8 cellular contexts compared by ENCODE assay signal in the genomic region with DNA sequence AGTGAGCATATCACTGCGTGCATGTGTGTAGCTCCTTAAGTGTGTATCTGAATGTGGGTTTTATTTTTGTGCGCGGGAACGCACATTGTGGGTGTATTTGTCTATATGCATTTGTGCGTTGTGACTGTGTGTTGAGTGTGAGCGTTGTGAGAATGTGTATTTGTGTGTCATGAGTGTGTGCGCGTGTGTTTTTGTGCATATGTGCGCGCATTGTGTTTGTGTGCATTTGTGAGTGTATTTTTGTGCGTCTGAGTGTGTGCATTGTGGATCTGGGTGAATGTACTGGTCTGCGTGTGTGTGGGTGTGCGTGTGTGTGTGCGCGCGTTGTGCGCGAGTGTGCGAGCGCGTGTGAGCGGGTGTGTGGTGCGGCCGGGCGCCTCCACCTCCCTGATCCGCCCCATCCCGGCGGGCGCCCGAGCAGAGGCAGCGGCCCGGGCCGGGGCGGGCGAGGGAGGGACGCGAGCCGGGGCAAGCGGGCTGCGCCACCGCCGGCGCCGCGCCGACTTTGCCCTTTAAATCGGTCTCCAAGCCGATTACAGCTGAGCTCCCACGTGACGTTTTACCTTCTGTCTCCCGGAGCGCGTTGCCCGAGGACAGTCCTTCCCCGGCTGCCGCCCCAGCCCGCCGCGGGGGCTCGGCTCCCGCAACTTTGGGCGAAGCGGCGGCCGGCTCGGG. TPM values are rescaled to one million over a fixed set of nuclear protein-coding genes. Genes with fewer than 3 reads are reported as not detected.
A peak's percentile ranks its signal among the peaks of the same experiment; 100 is the strongest.
DNase-seq lines count a peak whose midpoint lies in the region; ATAC-seq, FAIRE-seq and TF ChIP-seq lines count a peak whose summit lies in the region.

A gene with protein sequence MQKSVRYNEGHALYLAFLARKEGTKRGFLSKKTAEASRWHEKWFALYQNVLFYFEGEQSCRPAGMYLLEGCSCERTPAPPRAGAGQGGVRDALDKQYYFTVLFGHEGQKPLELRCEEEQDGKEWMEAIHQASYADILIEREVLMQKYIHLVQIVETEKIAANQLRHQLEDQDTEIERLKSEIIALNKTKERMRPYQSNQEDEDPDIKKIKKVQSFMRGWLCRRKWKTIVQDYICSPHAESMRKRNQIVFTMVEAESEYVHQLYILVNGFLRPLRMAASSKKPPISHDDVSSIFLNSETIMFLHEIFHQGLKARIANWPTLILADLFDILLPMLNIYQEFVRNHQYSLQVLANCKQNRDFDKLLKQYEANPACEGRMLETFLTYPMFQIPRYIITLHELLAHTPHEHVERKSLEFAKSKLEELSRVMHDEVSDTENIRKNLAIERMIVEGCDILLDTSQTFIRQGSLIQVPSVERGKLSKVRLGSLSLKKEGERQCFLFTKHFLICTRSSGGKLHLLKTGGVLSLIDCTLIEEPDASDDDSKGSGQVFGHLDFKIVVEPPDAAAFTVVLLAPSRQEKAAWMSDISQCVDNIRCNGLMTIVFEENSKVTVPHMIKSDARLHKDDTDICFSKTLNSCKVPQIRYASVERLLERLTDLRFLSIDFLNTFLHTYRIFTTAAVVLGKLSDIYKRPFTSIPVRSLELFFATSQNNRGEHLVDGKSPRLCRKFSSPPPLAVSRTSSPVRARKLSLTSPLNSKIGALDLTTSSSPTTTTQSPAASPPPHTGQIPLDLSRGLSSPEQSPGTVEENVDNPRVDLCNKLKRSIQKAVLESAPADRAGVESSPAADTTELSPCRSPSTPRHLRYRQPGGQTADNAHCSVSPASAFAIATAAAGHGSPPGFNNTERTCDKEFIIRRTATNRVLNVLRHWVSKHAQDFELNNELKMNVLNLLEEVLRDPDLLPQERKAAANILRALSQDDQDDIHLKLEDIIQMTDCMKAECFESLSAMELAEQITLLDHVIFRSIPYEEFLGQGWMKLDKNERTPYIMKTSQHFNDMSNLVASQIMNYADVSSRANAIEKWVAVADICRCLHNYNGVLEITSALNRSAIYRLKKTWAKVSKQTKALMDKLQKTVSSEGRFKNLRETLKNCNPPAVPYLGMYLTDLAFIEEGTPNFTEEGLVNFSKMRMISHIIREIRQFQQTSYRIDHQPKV (N-terminal part only) (plus strand): TSS at position 596 of the 675 bp plus-strand sequence. CDS start 376 bp downstream, outside the sequence.

- peak within 1 kb of the TSS; percentile 49 for H3K4me3 ChIP-seq in colonic mucosa

- peak; percentile 89 for FAIRE-seq in HTR-8/SVneo (lab: Jason Lieb, UNC)

- no peaks in the 10 kb centered on the region for H3K36me3 ChIP-seq in colonic mucosa

- H3K27ac ChIP-seq in colonic mucosa, result peak within 1 kb of the TSS; percentile 29

- no peaks in the 10 kb centered on the region for H3K9me3 ChIP-seq in colonic mucosa

- H3K9ac ChIP-seq in colonic mucosa (ENCODE audit: low read depth in 2 of 2, low read length in 2 of 2), result peak within 1 kb of the TSS; percentile 8 to 21

- H3K4me1 ChIP-seq in colonic mucosa, result no peaks in the 10 kb centered on the region

- DNase-seq in HTR-8/SVneo (ENCODE audit: insufficient read length, low spot score) (peak; percentile 32), colonic mucosa (peak; percentile 66), left lobe of liver (ENCODE audit: low spot score) (peak; percentile 58), NK-92 (lab: John Stamatoyannopoulos, UW; ENCODE audit: unreplicated experiment) (no peak)
- DNase-seq in activated CD4-positive, alpha-beta T cell treated with anti-CD3 and anti-CD28 coated beads for 4 hours, result peak; percentile 52 to 57
- DNase-seq in stimulated activated CD4-positive, alpha-beta T cell treated with anti-CD3 and anti-CD28 coated beads, Interleukin-2, amount 100 ng/mL, for 48 hours, result peak; percentile 40 to 41

- no peak for TF ChIP-seq CTCF in colonic mucosa (IDR thresholded peaks at IDR 0.05)

- intact Hi-C loops in colonic mucosa (cut with DNase I), result loop anchor here (10.0 kb wide), 1 partner anchor 205 kb away; no protein-coding TSS in a partner anchor

- peak; percentile 86 for ATAC-seq in left lobe of liver
- ATAC-seq in HG03135 (IDR thresholded peaks at IDR 0.05; ENCODE audit: unreplicated experiment), result no peak
- no peak for ATAC-seq in HG03521 (IDR thresholded peaks at IDR 0.05; ENCODE audit: unreplicated experiment)

- H3K27me3 ChIP-seq in colonic mucosa, result peaks cover 16% of the 10 kb centered on the region

RNA-seq across cellular contexts. Expression of the gene that starts here (rescaled TPM):
- total RNA-seq in colonic mucosa (1 to 10 TPM; 2.8 to 3.5 TPM), left lobe of liver (0.58 TPM)

Comparison
In these comparisons a context has a peak if more than half of its experiments do, and no peak if none do; other contexts are left out.
1. Peak in DNase-seq and ATAC-seq in left lobe of liver; RNA of the gene not detected or under 1 TPM.